Comparison of ENCODE assay signal across 1 cellular context in the genomic region with DNA sequence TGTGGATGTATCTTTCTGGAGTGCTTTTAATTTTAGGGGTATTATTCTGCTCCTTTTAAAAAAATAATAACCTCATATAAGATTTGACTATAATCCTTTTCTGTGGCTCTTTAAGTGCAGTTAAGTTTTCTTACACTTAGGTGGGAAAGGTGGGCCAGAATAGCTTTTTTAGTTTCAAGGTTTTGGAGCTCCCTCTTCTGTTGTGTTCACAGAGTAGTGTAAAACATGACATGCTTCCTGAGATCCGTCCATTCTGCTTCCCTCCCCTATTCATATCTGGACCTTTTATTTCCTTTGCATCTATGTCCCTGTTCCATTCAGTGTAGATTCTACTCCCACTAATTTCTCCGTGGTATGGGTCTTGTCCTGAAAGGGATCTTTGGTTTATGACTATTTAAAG.
TF ChIP-seq lines count a peak whose summit lies in the region.

No MANE protein-coding gene starts in this region.

TF ChIP-seq in H1, 55 proteins besides CTCF, POLR2A, EP300 and RAD21:
- no peak for TF ChIP-seq RBBP5 (IDR thresholded peaks at IDR 0.05; ENCODE audit: borderline replicate concordance, low read depth, low read length)
- TF ChIP-seq CTBP2 (IDR thresholded peaks at IDR 0.05; ENCODE audit: borderline replicate concordance, insufficient read depth, insufficient read length, low read length): no peak
- TF ChIP-seq, protein P1, sequence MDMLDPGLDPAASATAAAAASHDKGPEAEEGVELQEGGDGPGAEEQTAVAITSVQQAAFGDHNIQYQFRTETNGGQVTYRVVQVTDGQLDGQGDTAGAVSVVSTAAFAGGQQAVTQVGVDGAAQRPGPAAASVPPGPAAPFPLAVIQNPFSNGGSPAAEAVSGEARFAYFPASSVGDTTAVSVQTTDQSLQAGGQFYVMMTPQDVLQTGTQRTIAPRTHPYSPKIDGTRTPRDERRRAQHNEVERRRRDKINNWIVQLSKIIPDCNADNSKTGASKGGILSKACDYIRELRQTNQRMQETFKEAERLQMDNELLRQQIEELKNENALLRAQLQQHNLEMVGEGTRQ (IDR thresholded peaks at IDR 0.05; ENCODE audit: low read length): no peak
- no peak for TF ChIP-seq SIN3A (conservative IDR thresholded peaks at IDR 0.05 in 1 of 2, IDR thresholded peaks at IDR 0.05 in 1 of 2; ENCODE audit: low read depth in 1 of 2, low read length in 2 of 2)
- no peak for TF ChIP-seq ATF2 (IDR thresholded peaks at IDR 0.05; ENCODE audit: low read length)
- no peak for TF ChIP-seq CREB1 (IDR thresholded peaks at IDR 0.05)
- TF ChIP-seq KDM4A (IDR thresholded peaks at IDR 0.05; ENCODE audit: low read depth, low read length, severe bottlenecking): no peak
- TF ChIP-seq JUND (IDR thresholded peaks at IDR 0.05; ENCODE audit: low read length): no peak
- TF ChIP-seq BCL11A (IDR thresholded peaks at IDR 0.05; ENCODE audit: low read depth in 2 of 2, low read length in 2 of 2): no peak
- TF ChIP-seq HDAC6 (IDR thresholded peaks at IDR 0.05; ENCODE audit: low read depth, low read length): no peak
- no peak for TF ChIP-seq HDAC2 (IDR thresholded peaks at IDR 0.05; ENCODE audit: borderline replicate concordance in 1 of 2, low read depth in 2 of 2, low read length in 2 of 2)
- no peak for TF ChIP-seq JUN (IDR thresholded peaks at IDR 0.05; ENCODE audit: low read depth, low read length)
- no peak for TF ChIP-seq MAFK (IDR thresholded peaks at IDR 0.05; ENCODE audit: low read depth, low read length)
- TF ChIP-seq CEBPB (IDR thresholded peaks at IDR 0.05; ENCODE audit: low read depth, low read length): no peak
- TF ChIP-seq NANOG (IDR thresholded peaks at IDR 0.05; ENCODE audit: insufficient read depth, low read depth, low read length, poor library complexity, severe bottlenecking): no peak
- TF ChIP-seq, protein P2, sequence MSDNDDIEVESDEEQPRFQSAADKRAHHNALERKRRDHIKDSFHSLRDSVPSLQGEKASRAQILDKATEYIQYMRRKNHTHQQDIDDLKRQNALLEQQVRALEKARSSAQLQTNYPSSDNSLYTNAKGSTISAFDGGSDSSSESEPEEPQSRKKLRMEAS (IDR thresholded peaks at IDR 0.05): no peak
- no peak for TF ChIP-seq YY1 (IDR thresholded peaks at IDR 0.05; ENCODE audit: low read depth, low read length)
- no peak for TF ChIP-seq SAP30 (IDR thresholded peaks at IDR 0.05; ENCODE audit: insufficient read depth, insufficient replicate concordance, low read length)
- TF ChIP-seq SP2 (IDR thresholded peaks at IDR 0.05; ENCODE audit: low read length): no peak
